7 cellular contexts compared by ENCODE assay signal in the genomic region with DNA sequence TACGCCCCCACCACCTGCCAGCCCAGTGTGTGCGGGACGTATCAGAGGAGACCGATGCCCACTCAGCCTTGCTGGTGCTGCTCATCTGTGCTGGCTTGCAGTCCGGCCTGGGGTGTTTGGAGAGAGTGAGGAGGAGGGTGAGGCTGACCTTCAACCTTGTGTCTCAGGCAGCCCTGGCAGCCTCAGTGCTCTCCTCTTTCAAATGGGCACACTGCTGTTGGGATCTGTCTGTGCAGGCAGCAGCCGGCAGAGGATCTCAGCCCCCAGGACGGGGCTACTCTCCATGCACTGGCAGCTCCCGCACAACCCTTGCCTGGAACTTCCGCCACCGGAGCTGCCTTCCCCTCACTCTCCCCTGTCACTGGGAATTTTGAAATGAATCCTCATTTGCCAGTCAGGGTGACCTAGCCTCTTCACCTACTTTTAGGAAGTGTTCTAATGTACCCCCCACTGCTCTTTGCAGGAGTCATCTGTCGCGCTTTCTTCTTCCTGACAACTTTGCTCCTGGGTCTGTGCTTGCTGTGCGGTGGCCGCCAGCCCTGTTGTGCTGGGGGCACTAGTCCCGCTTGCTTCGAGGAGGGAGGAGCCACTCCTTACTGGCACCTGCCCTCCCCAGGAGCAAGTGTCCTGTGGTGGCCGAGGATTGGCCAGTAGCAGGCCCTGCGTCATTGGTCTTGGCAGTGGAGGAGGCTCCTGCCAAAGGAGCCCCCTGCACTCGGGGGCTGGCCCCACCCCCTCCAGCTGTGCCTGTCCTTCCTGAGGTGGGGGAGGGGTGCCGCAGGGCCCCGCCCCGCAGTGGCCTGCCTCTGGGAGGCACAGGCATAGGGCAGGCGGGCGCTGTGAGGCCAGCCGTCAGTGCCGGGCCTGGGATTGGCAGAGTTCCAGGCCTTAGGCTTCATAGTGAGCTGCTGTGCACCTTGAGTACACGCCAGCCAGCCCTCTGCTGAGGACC. TPM values are rescaled to one million over a fixed set of nuclear protein-coding genes. Genes with fewer than 3 reads are reported as not detected.
A peak's percentile ranks its signal among the peaks of the same experiment; 100 is the strongest.
DNase-seq lines count a peak whose midpoint lies in the region; ATAC-seq, FAIRE-seq and TF ChIP-seq lines count a peak whose summit lies in the region.

No MANE protein-coding gene starts in this region.

- no peaks in the 10 kb centered on the region for H3K27me3 Mint-ChIP-seq in effector memory CD8-positive, alpha-beta T cell

- H3K9me3 ChIP-seq in HUES48 (ENCODE audit: control insufficient read depth, insufficient read depth, low read length), result 0 out of 2 replicates have a peak, but pooled peaks cover 2% of the 10 kb centered on the region
- no peaks in the 10 kb centered on the region for H3K9me3 ChIP-seq in RWPE2 (ENCODE audit: severe bottlenecking)
- peaks cover 5% of the 10 kb centered on the region for H3K9me3 ChIP-seq in mesodermal cell (ENCODE audit: control insufficient read depth, low read length)
- H3K9me3 ChIP-seq in upper lobe of right lung, result no peaks in the 10 kb centered on the region

- TF ChIP-seq CTCF in RWPE2 (IDR thresholded peaks at IDR 0.05; ENCODE audit: poor library complexity, severe bottlenecking) (no peak), upper lobe of right lung (IDR thresholded peaks at IDR 0.05) (no peak)

- whole genome bisulfite sequencing in mesodermal cell (ENCODE audit: insufficient coverage in 2 of 2), 2 experiments, result 16 to 24% methylated on average over 20 to 25 of the region's 27 CpGs

- H3K9me3 Mint-ChIP-seq in effector memory CD8-positive, alpha-beta T cell, result no peaks in the 10 kb centered on the region

- FAIRE-seq in HTR-8/SVneo (lab: Jason Lieb, UNC), result no peak

- H3K4me3 Mint-ChIP-seq in effector memory CD8-positive, alpha-beta T cell, result peak overlapping the region; percentile 90 to 94

- intact Hi-C loops in upper lobe of right lung (cut with DNase I), result no loop called here

- peak overlapping the region; percentile 89 for H3K27ac ChIP-seq in HUES48 (ENCODE audit: low read depth, low read length)
- peak overlapping the region; percentile 69 for H3K27ac ChIP-seq in RWPE2 (ENCODE audit: poor library complexity, severe bottlenecking)
- peak overlapping the region; percentile 94 for H3K27ac ChIP-seq in mesodermal cell (ENCODE audit: low read depth, low read length, severe bottlenecking)
- H3K27ac ChIP-seq in upper lobe of right lung, result peak overlapping the region; percentile 82

- H3K4me1 ChIP-seq in HUES48 (ENCODE audit: control insufficient read depth, insufficient read depth, low read length), result peaks cover 71% of the 10 kb centered on the region
- H3K4me1 ChIP-seq in RWPE2 (ENCODE audit: insufficient read depth, poor library complexity, severe bottlenecking), result peaks cover 52% of the 10 kb centered on the region
- peaks cover 60% of the 10 kb centered on the region for H3K4me1 ChIP-seq in mesodermal cell (ENCODE audit: control insufficient read depth, insufficient read depth, low read length, poor library complexity, severe bottlenecking)
- H3K4me1 ChIP-seq in upper lobe of right lung, result peaks cover 78% of the 10 kb centered on the region

- peaks cover 82 to 86% of the 10 kb centered on the region in 2 donors for H3K4me1 Mint-ChIP-seq in effector memory CD8-positive, alpha-beta T cell (ENCODE audit: low read depth in 2 of 2)

- H3K36me3 Mint-ChIP-seq in effector memory CD8-positive, alpha-beta T cell (ENCODE audit: insufficient read depth), result peaks cover 50% of the 10 kb centered on the region

- DNase-seq in RWPE2 (ENCODE audit: low spot score), result no peak
- peak in 2 of 3 experiments; percentile 22 to 30 for DNase-seq in effector memory CD8-positive, alpha-beta T cell
- DNase-seq in upper lobe of right lung, result peak; percentile 75
- no peak for DNase-seq in HTR-8/SVneo (ENCODE audit: insufficient read length, low spot score)

- no peak for ATAC-seq in RWPE2 (ENCODE audit: low read depth)
- peak; percentile 1 for ATAC-seq in effector memory CD8-positive, alpha-beta T cell (replicated peaks)
- ATAC-seq in upper lobe of right lung, result peak; percentile 51
- no peak for ATAC-seq in HG02678 (IDR thresholded peaks at IDR 0.05; ENCODE audit: unreplicated experiment)

- H3K27ac Mint-ChIP-seq in effector memory CD8-positive, alpha-beta T cell, result peak overlapping the region; percentile 97 to 99

- peak overlapping the region; percentile 18; the same call in 1 of the 2 replicates for H3K9ac ChIP-seq in HUES48 (ENCODE audit: low read depth, low read length)

- H3K27me3 ChIP-seq in HUES48 (ENCODE audit: control insufficient read depth, insufficient read depth, low read length), result no peaks in the 10 kb centered on the region
- no peaks in the 10 kb centered on the region for H3K27me3 ChIP-seq in RWPE2 (ENCODE audit: insufficient read depth, poor library complexity, severe bottlenecking)
- no peaks in the 10 kb centered on the region for H3K27me3 ChIP-seq in upper lobe of right lung

- H3K36me3 ChIP-seq in HUES48 (ENCODE audit: control insufficient read depth, insufficient read depth, low read length), result peaks cover 23% of the 10 kb centered on the region
- H3K36me3 ChIP-seq in RWPE2 (ENCODE audit: low read depth), result peaks cover 33% of the 10 kb centered on the region
- peaks cover 46% of the 10 kb centered on the region for H3K36me3 ChIP-seq in mesodermal cell (ENCODE audit: control insufficient read depth, insufficient read depth, low read length)
- peaks cover 21% of the 10 kb centered on the region for H3K36me3 ChIP-seq in upper lobe of right lung

- H3K4me3 ChIP-seq in HUES48 (ENCODE audit: low read depth, low read length) (peak overlapping the region; percentile 42; the same call in 1 of the 2 replicates), RWPE2 (ENCODE audit: severe bottlenecking) (no peak overlapping the region), mesodermal cell (ENCODE audit: extremely low read depth, insufficient read depth, low read length, poor library complexity, severe bottlenecking) (peak overlapping the region; percentile 11), upper lobe of right lung (peak overlapping the region; percentile 4)

RNA-seq across cellular contexts. Expression of a gene that starts 53.4 kb away (rescaled TPM):
- 2.1 TPM for polyA plus RNA-seq in mesodermal cell (2013, experiment 1 of 2)
- polyA plus RNA-seq in mesodermal cell (2013, experiment 2 of 2), result 1.6 TPM
- total RNA-seq in upper lobe of right lung, result 1.8 TPM

RNA-seq across cellular contexts. Expression of a gene that starts 54.1 kb away (rescaled TPM):
- polyA plus RNA-seq in mesodermal cell (2013, experiment 1 of 2), result 205 TPM
- polyA plus RNA-seq in mesodermal cell (2013, experiment 2 of 2), result 173 TPM
- 207 TPM for total RNA-seq in upper lobe of right lung

RNA-seq across cellular contexts. Expression of a gene that starts 56.5 kb away (rescaled TPM):
- 59.4 TPM for polyA plus RNA-seq in mesodermal cell (2013, experiment 1 of 2)
- polyA plus RNA-seq in mesodermal cell (2013, experiment 2 of 2), result 55.6 TPM
- 85.8 TPM for total RNA-seq in upper lobe of right lung

Comparison
In these comparisons a context has a peak if more than half of its experiments do, and no peak if none do; other contexts are left out.
1. ATAC-seq: peak in effector memory CD8-positive, alpha-beta T cell (single experiment) and upper lobe of right lung (single experiment); none in RWPE2 (single experiment) and HG02678 (single experiment).
2. DNase-seq: peak in effector memory CD8-positive, alpha-beta T cell (2 of 3) and upper lobe of right lung (single experiment); none in RWPE2 (single experiment) and HTR-8/SVneo (single experiment).
3. Peak in every context shown above with its lines, with median percentiles within 50 percentile points of each other: H3K27ac ChIP-seq.